Comparison of ENCODE assay signal across 13 cellular contexts in the genomic region with DNA sequence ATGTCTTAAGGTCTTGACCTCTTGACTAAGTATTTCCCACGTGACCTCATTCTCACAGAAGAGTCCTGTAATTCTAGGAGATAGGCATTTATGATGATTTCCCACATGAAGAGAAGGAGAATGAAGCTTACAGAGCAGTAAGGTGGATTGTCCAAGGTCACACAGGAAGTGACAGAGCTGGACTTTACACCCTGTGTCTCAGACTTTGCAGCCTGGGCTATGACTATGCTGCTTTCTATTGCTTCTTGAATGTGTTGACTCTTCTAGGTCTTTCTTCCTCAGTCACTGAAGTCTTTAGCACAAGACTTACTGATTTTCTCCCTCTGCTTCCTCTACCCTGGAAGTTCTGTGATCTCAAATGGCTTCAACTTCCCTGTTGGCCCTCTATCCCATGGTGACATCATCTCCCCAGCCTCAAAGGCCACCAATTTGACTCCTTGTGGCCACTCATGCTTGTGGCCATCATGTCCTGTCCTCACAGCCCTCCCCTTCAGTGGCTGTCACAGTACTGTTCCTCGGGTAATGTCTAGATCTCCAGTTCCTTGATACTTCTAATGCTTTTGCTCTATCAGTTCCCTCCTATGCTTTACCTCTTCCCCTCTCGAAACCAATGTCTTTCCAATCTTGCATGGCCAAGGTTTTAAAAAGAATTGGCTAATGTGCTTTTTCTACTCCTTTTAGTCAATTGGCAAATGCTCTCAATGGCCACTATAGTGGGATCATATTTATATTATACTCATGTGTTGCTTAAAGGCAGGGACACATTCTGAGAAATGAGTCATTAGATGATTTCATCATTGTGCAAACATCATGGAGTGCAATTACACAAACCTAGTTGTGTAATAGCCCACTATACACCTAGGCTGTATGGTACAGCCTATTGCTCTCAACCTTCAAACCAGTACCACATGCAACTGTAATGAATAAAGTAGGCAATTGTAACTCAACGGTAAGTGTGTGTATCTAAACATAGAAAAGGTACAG.
DNase-seq lines count a peak whose midpoint lies in the region; ATAC-seq, FAIRE-seq and TF ChIP-seq lines count a peak whose summit lies in the region.
"Had no signal": no experiment of that assay in that cellular context is flagged by ENCODE, and none has a peak within 500 bp of the region (broad histone marks: within the 10 kb centered on the region; RNA-seq: fewer than 3 reads in every experiment).

No MANE protein-coding gene starts in this region.

- no peaks in the 10 kb centered on the region for H3K4me1 Mint-ChIP-seq in activated naive CD8-positive, alpha-beta T cell treated with anti-CD3 and anti-CD28 coated beads, Interleukin-2, amount 50 U/mL, for 24 hours

- ATAC-seq in A549: peak; percentile 47 to 74
- no peak for ATAC-seq in GM19455 (IDR thresholded peaks at IDR 0.05; ENCODE audit: unreplicated experiment)
- ATAC-seq in HG03457 (IDR thresholded peaks at IDR 0.05; ENCODE audit: unreplicated experiment): no peak
- no peak for ATAC-seq in activated naive CD8-positive, alpha-beta T cell treated with anti-CD3 and anti-CD28 coated beads, Interleukin-2, amount 50 U/mL, for 24 hours

- no peak overlapping the region for H3K4me3 ChIP-seq in A549
- H3K4me3 ChIP-seq: vagina had no signal

- no peak for FAIRE-seq in A549 (lab: Jason Lieb, UNC)
- FAIRE-seq: GM12891 had no signal

- CTCF ChIA-PET in A549 (lab: Yijun Ruan, JAX): interaction anchor here (1.6 to 1.7 kb wide), 2 partner anchors 74 to 174 kb away, joined by 3 read pairs; no protein-coding TSS in a partner anchor

- H3K27ac ChIP-seq in A549: peak overlapping the region; percentile 19 to 64; a peak in 4 of 6 replicates
- H3K27ac ChIP-seq: parathyroid adenoma, vagina had no signal

- TF ChIP-seq POLR2A in A549 (IDR thresholded peaks at IDR 0.05; ENCODE audit: low read length): no peak

- TF ChIP-seq CTCF in A549 (IDR thresholded peaks at IDR 0.05): no peak

- no peak for TF ChIP-seq RAD21 in A549 (conservative IDR thresholded peaks at IDR 0.05 in 1 of 2, IDR thresholded peaks at IDR 0.05 in 1 of 2)

- no peak overlapping the region for H3K4me3 Mint-ChIP-seq in activated naive CD8-positive, alpha-beta T cell treated with anti-CD3 and anti-CD28 coated beads, Interleukin-2, amount 50 U/mL, for 24 hours
- H3K4me3 Mint-ChIP-seq: dendritic cell treated with granulocyte-macrophage colony-stimulating factor and Interleukin-4, amounts not matched to agents 40 ng/mL and 50 ng/mL, for 4 days had no signal

- DNase-seq in A549 (ENCODE audit: low read depth in 1 of 2, low spot score in 1 of 2): peak in 1 of 2 experiments; percentile 51
- peak; percentile 23 for DNase-seq in HPDE6-E6E7 (ENCODE audit: extremely low spot score)
- peak; percentile 39 for DNase-seq in SKM-1 (lab: John Stamatoyannopoulos, UW; ENCODE audit: unreplicated experiment)
- peak; percentile 14 for DNase-seq in hepatic stellate cell (ENCODE audit: low spot score)
- DNase-seq in DMS 273 treated with DMSO at 0.1 percent for 48 hours (lab: John Stamatoyannopoulos, UW): no peak
- no peak for DNase-seq in activated naive CD8-positive, alpha-beta T cell treated with anti-CD3 and anti-CD28 coated beads, Interleukin-2, amount 50 U/mL, for 24 hours
- DNase-seq: NCI-H526 had no signal

- H3K27ac Mint-ChIP-seq in activated naive CD8-positive, alpha-beta T cell treated with anti-CD3 and anti-CD28 coated beads, Interleukin-2, amount 50 U/mL, for 24 hours: no peak overlapping the region
- H3K27ac Mint-ChIP-seq: dendritic cell treated with granulocyte-macrophage colony-stimulating factor and Interleukin-4, amounts not matched to agents 40 ng/mL and 50 ng/mL, for 4 days had no signal

- peaks cover 11% of the 10 kb centered on the region; the same call in 1 of the 3 replicates for H3K9me3 ChIP-seq in A549
- H3K9me3 ChIP-seq: vagina had no signal

- 6% methylated on average over 4 of the region's 4 CpGs for WGBS in A549 (ENCODE audit: missing lambda C conversion rate)

- H3K36me3 Mint-ChIP-seq in activated naive CD8-positive, alpha-beta T cell treated with anti-CD3 and anti-CD28 coated beads, Interleukin-2, amount 50 U/mL, for 24 hours (ENCODE audit: low read depth): no peaks in the 10 kb centered on the region

- peaks cover 14% of the 10 kb centered on the region for H3K27me3 Mint-ChIP-seq in activated naive CD8-positive, alpha-beta T cell treated with anti-CD3 and anti-CD28 coated beads, Interleukin-2, amount 50 U/mL, for 24 hours

- peaks cover 13% of the 10 kb centered on the region for H3K4me1 ChIP-seq in A549
- H3K4me1 ChIP-seq: vagina had no signal

- POLR2A ChIA-PET in A549 (lab: Yijun Ruan, JAX): no interaction called here

- TF ChIP-seq EP300 in A549 (IDR thresholded peaks at IDR 0.05): peak in 1 of 2 experiments; percentile 15; a peak in 1 of 5 replicates

- H3K4me2 ChIP-seq in A549: peak overlapping the region; percentile 35; the same call in 2 of the 3 replicates

- peaks cover under 1% of the 10 kb centered on the region for H3K9me3 Mint-ChIP-seq in activated naive CD8-positive, alpha-beta T cell treated with anti-CD3 and anti-CD28 coated beads, Interleukin-2, amount 50 U/mL, for 24 hours
- H3K9me3 Mint-ChIP-seq: dendritic cell treated with granulocyte-macrophage colony-stimulating factor and Interleukin-4, amounts not matched to agents 40 ng/mL and 50 ng/mL, for 4 days had no signal

TF ChIP-seq in A549, 52 proteins besides CTCF, POLR2A, EP300 and RAD21:
- TF ChIP-seq FOSL2 (IDR thresholded peaks at IDR 0.05): peak; percentile 85
- TF ChIP-seq FOSL2 (CRISPR knock-in tag; IDR thresholded peaks at IDR 0.05): peak; percentile 87
- peak; percentile 82 for TF ChIP-seq JUNB (IDR thresholded peaks at IDR 0.05)
- TF ChIP-seq, protein P1, sequence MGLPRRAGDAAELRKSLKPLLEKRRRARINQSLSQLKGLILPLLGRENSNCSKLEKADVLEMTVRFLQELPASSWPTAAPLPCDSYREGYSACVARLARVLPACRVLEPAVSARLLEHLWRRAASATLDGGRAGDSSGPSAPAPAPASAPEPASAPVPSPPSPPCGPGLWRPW (IDR thresholded peaks at IDR 0.05): peak; percentile 96
- TF ChIP-seq MYC (IDR thresholded peaks at IDR 0.05; ENCODE audit: borderline replicate concordance, low read length): 0 out of 2 replicates have a peak, but pooled peaks have one; percentile 28
- TF ChIP-seq, protein P2, sequence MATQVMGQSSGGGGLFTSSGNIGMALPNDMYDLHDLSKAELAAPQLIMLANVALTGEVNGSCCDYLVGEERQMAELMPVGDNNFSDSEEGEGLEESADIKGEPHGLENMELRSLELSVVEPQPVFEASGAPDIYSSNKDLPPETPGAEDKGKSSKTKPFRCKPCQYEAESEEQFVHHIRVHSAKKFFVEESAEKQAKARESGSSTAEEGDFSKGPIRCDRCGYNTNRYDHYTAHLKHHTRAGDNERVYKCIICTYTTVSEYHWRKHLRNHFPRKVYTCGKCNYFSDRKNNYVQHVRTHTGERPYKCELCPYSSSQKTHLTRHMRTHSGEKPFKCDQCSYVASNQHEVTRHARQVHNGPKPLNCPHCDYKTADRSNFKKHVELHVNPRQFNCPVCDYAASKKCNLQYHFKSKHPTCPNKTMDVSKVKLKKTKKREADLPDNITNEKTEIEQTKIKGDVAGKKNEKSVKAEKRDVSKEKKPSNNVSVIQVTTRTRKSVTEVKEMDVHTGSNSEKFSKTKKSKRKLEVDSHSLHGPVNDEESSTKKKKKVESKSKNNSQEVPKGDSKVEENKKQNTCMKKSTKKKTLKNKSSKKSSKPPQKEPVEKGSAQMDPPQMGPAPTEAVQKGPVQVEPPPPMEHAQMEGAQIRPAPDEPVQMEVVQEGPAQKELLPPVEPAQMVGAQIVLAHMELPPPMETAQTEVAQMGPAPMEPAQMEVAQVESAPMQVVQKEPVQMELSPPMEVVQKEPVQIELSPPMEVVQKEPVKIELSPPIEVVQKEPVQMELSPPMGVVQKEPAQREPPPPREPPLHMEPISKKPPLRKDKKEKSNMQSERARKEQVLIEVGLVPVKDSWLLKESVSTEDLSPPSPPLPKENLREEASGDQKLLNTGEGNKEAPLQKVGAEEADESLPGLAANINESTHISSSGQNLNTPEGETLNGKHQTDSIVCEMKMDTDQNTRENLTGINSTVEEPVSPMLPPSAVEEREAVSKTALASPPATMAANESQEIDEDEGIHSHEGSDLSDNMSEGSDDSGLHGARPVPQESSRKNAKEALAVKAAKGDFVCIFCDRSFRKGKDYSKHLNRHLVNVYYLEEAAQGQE (IDR thresholded peaks at IDR 0.05): no peak
- TF ChIP-seq CEBPB (IDR thresholded peaks at IDR 0.05): peak; percentile 94 to 96
- no peak for TF ChIP-seq RFX5 (IDR thresholded peaks at IDR 0.05)
- TF ChIP-seq, protein P3, sequence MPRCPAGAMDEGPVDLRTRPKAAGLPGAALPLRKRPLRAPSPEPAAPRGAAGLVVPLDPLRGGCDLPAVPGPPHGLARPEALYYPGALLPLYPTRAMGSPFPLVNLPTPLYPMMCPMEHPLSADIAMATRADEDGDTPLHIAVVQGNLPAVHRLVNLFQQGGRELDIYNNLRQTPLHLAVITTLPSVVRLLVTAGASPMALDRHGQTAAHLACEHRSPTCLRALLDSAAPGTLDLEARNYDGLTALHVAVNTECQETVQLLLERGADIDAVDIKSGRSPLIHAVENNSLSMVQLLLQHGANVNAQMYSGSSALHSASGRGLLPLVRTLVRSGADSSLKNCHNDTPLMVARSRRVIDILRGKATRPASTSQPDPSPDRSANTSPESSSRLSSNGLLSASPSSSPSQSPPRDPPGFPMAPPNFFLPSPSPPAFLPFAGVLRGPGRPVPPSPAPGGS (IDR thresholded peaks at IDR 0.05): 0 out of 3 replicates have a peak, but pooled peaks have one; percentile 21
- TF ChIP-seq JUN (IDR thresholded peaks at IDR 0.05): peak; percentile 24 to 60; a peak in 3 of 5 replicates
- TF ChIP-seq, protein P4, sequence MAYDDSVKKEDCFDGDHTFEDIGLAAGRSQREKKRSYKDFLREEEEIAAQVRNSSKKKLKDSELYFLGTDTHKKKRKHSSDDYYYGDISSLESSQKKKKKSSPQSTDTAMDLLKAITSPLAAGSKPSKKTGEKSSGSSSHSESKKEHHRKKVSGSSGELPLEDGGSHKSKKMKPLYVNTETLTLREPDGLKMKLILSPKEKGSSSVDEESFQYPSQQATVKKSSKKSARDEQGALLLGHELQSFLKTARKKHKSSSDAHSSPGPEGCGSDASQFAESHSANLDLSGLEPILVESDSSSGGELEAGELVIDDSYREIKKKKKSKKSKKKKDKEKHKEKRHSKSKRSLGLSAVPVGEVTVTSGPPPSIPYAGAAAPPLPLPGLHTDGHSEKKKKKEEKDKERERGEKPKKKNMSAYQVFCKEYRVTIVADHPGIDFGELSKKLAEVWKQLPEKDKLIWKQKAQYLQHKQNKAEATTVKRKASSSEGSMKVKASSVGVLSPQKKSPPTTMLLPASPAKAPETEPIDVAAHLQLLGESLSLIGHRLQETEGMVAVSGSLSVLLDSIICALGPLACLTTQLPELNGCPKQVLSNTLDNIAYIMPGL (CRISPR knock-in tag; IDR thresholded peaks at IDR 0.05; ENCODE audit: borderline replicate concordance): no peak

Comparison
In these comparisons a context has a peak if more than half of its experiments do, and no peak if none do; other contexts are left out.
1. ATAC-seq: peak in A549 (2 of 2); none in GM19455 (single experiment), HG03457 (single experiment) and activated naive CD8-positive, alpha-beta T cell treated with anti-CD3 and anti-CD28 coated beads, Interleukin-2, amount 50 U/mL, for 24 hours (single experiment).
2. DNase-seq: peak in HPDE6-E6E7 (single experiment), SKM-1 (single experiment) and hepatic stellate cell (single experiment); none in DMS 273 treated with DMSO at 0.1 percent for 48 hours (single experiment) and activated naive CD8-positive, alpha-beta T cell treated with anti-CD3 and anti-CD28 coated beads, Interleukin-2, amount 50 U/mL, for 24 hours (single experiment).